In genomic region chr11:109012996-109013395, GRCh38 we compare ENCODE assay signal across 32 cellular contexts.
"Had no signal": no experiment of that assay in that cellular context is flagged by ENCODE, and none has a peak within 500 bp of the region (broad histone marks: within the 10 kb centered on the region; RNA-seq: fewer than 3 reads in every experiment).

No MANE protein-coding gene starts in this region.

- H3K27me3 Mint-ChIP-seq: activated CD4-positive, alpha-beta T cell treated with anti-CD3 and anti-CD28 coated beads for 36 hours; activated CD4-positive, alpha-beta T cell treated with anti-CD3 and anti-CD28 coated beads, Interleukin-2, amount 10 ng/mL, durations not matched to agents 24 days and 14 days; activated CD8-positive, alpha-beta memory T cell treated with anti-CD3 and anti-CD28 coated beads, Interleukin-2, amount 10 ng/mL, durations not matched to agents 7 days and 5 days; activated naive CD4-positive, alpha-beta T cell treated with anti-CD3 and anti-CD28 coated beads, Interleukin-2, amount 50 U/mL, for 24 hours; activated naive CD8-positive, alpha-beta T cell treated with anti-CD3 and anti-CD28 coated beads for 36 hours; activated naive CD8-positive, alpha-beta T cell treated with anti-CD3 and anti-CD28 coated beads, Interleukin-2, amount 50 U/mL, for 24 hours; dendritic cell treated with granulocyte-macrophage colony-stimulating factor and Interleukin-4, amounts not matched to agents 40 ng/mL and 50 ng/mL, for 4 days had no signal

- H3K36me3 Mint-ChIP-seq: activated CD4-positive, alpha-beta memory T cell treated with anti-CD3 and anti-CD28 coated beads for 36 hours; activated CD8-positive, alpha-beta memory T cell treated with anti-CD3 and anti-CD28 coated beads, Interleukin-2, amount 10 ng/mL, durations not matched to agents 7 days and 5 days; activated naive CD8-positive, alpha-beta T cell treated with anti-CD3 and anti-CD28 coated beads for 36 hours had no signal

- H3K4me1 Mint-ChIP-seq: activated CD4-positive, alpha-beta T cell treated with anti-CD3 and anti-CD28 coated beads for 36 hours; activated CD4-positive, alpha-beta T cell treated with anti-CD3 and anti-CD28 coated beads, Interleukin-2, amount 10 ng/mL, durations not matched to agents 24 days and 14 days; activated CD8-positive, alpha-beta memory T cell treated with anti-CD3 and anti-CD28 coated beads, Interleukin-2, amount 10 ng/mL, durations not matched to agents 7 days and 5 days; activated naive CD4-positive, alpha-beta T cell treated with anti-CD3 and anti-CD28 coated beads, Interleukin-2, amount 50 U/mL, for 24 hours; activated naive CD8-positive, alpha-beta T cell treated with anti-CD3 and anti-CD28 coated beads for 36 hours; activated naive CD8-positive, alpha-beta T cell treated with anti-CD3 and anti-CD28 coated beads, Interleukin-2, amount 50 U/mL, for 24 hours had no signal

- H3K9me3 ChIP-seq: adrenal gland, body of pancreas had no signal

- ATAC-seq: activated CD4-positive, alpha-beta T cell treated with anti-CD3 and anti-CD28 coated beads for 36 hours; activated CD8-positive, alpha-beta memory T cell treated with anti-CD3 and anti-CD28 coated beads, Interleukin-2, amount 10 ng/mL, durations not matched to agents 7 days and 5 days; activated CD8-positive, alpha-beta T cell treated with anti-CD3 and anti-CD28 coated beads, Interleukin-2, amount 10 ng/mL, durations not matched to agents 7 days and 5 days; activated naive CD8-positive, alpha-beta T cell treated with anti-CD3 and anti-CD28 coated beads, Interleukin-2, amount 50 U/mL, for 24 hours; body of pancreas; esophagus mucosa had no signal

- H3K9me3 Mint-ChIP-seq: activated CD4-positive, alpha-beta memory T cell treated with anti-CD3 and anti-CD28 coated beads for 36 hours; activated CD4-positive, alpha-beta T cell treated with anti-CD3 and anti-CD28 coated beads, Interleukin-2, amount 10 ng/mL, durations not matched to agents 24 days and 14 days; activated naive CD4-positive, alpha-beta T cell treated with anti-CD3 and anti-CD28 coated beads for 36 hours; activated naive CD4-positive, alpha-beta T cell treated with anti-CD3 and anti-CD28 coated beads, Interleukin-2, amount 50 U/mL, for 24 hours; activated naive CD8-positive, alpha-beta T cell treated with anti-CD3 and anti-CD28 coated beads for 36 hours; activated naive CD8-positive, alpha-beta T cell treated with anti-CD3 and anti-CD28 coated beads, Interleukin-2, amount 50 U/mL, for 24 hours; activated T-helper 1 cell treated with anti-CD3 and anti-CD28 coated beads, Interleukin-12 subunit alpha, Interleukin-12 subunit beta, Interleukin-2, Interleukin-4 antibody, amounts not matched to agents 30 ng/mL and 10 ng/mL and 1 ng/mL, durations not matched to agents 14 hours and 24 hours and 36 hours; activated T-helper 2 cell treated with anti-CD3 and anti-CD28 coated beads, Interferon-gamma antibody, Interleukin-2, Interleukin-4, amounts not matched to agents 10 μg/mL and 5 μg/mL and 100 μg/mL, durations not matched to agents 14 hours and 24 hours and 36 hours; dendritic cell treated with granulocyte-macrophage colony-stimulating factor and Interleukin-4, amounts not matched to agents 40 ng/mL and 50 ng/mL, for 4 days; endodermal cell had no signal

- H3K27ac Mint-ChIP-seq: activated CD4-positive, alpha-beta memory T cell treated with anti-CD3 and anti-CD28 coated beads for 36 hours; activated CD4-positive, alpha-beta T cell treated with anti-CD3 and anti-CD28 coated beads for 36 hours; activated CD4-positive, alpha-beta T cell treated with anti-CD3 and anti-CD28 coated beads, Interleukin-2, amount 10 ng/mL, durations not matched to agents 24 days and 14 days; activated CD8-positive, alpha-beta memory T cell treated with anti-CD3 and anti-CD28 coated beads, Interleukin-2, amount 10 ng/mL, durations not matched to agents 7 days and 5 days; activated CD8-positive, alpha-beta T cell treated with anti-CD3 and anti-CD28 coated beads, Interleukin-2, amount 10 ng/mL, durations not matched to agents 7 days and 5 days; activated naive CD4-positive, alpha-beta T cell treated with anti-CD3 and anti-CD28 coated beads for 36 hours; activated naive CD4-positive, alpha-beta T cell treated with anti-CD3 and anti-CD28 coated beads, Interleukin-2, amount 50 U/mL, for 24 hours; activated naive CD8-positive, alpha-beta T cell treated with anti-CD3 and anti-CD28 coated beads for 36 hours; activated naive CD8-positive, alpha-beta T cell treated with anti-CD3 and anti-CD28 coated beads, Interleukin-2, amount 50 U/mL, for 24 hours; activated T-helper 1 cell treated with anti-CD3 and anti-CD28 coated beads, Interleukin-12 subunit alpha, Interleukin-12 subunit beta, Interleukin-2, Interleukin-4 antibody, amounts not matched to agents 30 ng/mL and 10 ng/mL and 1 ng/mL, durations not matched to agents 14 hours and 24 hours and 36 hours; activated T-helper 2 cell treated with anti-CD3 and anti-CD28 coated beads, Interferon-gamma antibody, Interleukin-2, Interleukin-4, amounts not matched to agents 10 μg/mL and 5 μg/mL and 100 μg/mL, durations not matched to agents 14 hours and 24 hours and 36 hours; dendritic cell treated with granulocyte-macrophage colony-stimulating factor and Interleukin-4, amounts not matched to agents 40 ng/mL and 50 ng/mL, for 4 days; endodermal cell had no signal

- H3K27ac ChIP-seq: adrenal gland, body of pancreas, coronary artery, dorsolateral prefrontal cortex had no signal

- H3K4me1 ChIP-seq: adrenal gland, body of pancreas had no signal

- H3K4me3 ChIP-seq: adrenal gland, body of pancreas, coronary artery, dorsolateral prefrontal cortex had no signal

- H3K4me3 Mint-ChIP-seq: activated CD4-positive, alpha-beta memory T cell treated with anti-CD3 and anti-CD28 coated beads for 36 hours; activated CD4-positive, alpha-beta T cell treated with anti-CD3 and anti-CD28 coated beads for 36 hours; activated CD4-positive, alpha-beta T cell treated with anti-CD3 and anti-CD28 coated beads, Interleukin-2, amount 10 ng/mL, durations not matched to agents 24 days and 14 days; activated CD8-positive, alpha-beta memory T cell treated with anti-CD3 and anti-CD28 coated beads, Interleukin-2, amount 10 ng/mL, durations not matched to agents 7 days and 5 days; activated CD8-positive, alpha-beta T cell treated with anti-CD3 and anti-CD28 coated beads, Interleukin-2, amount 10 ng/mL, durations not matched to agents 7 days and 5 days; activated naive CD4-positive, alpha-beta T cell treated with anti-CD3 and anti-CD28 coated beads for 36 hours; activated naive CD4-positive, alpha-beta T cell treated with anti-CD3 and anti-CD28 coated beads, Interleukin-2, amount 50 U/mL, for 24 hours; activated naive CD8-positive, alpha-beta T cell treated with anti-CD3 and anti-CD28 coated beads for 36 hours; activated naive CD8-positive, alpha-beta T cell treated with anti-CD3 and anti-CD28 coated beads, Interleukin-2, amount 50 U/mL, for 24 hours; activated T-helper 1 cell treated with anti-CD3 and anti-CD28 coated beads, Interleukin-12 subunit alpha, Interleukin-12 subunit beta, Interleukin-2, Interleukin-4 antibody, amounts not matched to agents 30 ng/mL and 10 ng/mL and 1 ng/mL, durations not matched to agents 14 hours and 24 hours and 36 hours; dendritic cell treated with granulocyte-macrophage colony-stimulating factor and Interleukin-4, amounts not matched to agents 40 ng/mL and 50 ng/mL, for 4 days; endodermal cell had no signal

- DNase-seq: activated CD4-positive, alpha-beta memory T cell treated with anti-CD3 and anti-CD28 coated beads for 36 hours; activated CD4-positive, alpha-beta T cell treated with anti-CD3 and anti-CD28 coated beads for 36 hours; activated CD4-positive, alpha-beta T cell treated with anti-CD3 and anti-CD28 coated beads, Interleukin-2, amount 10 ng/mL, durations not matched to agents 24 days and 14 days; activated CD4-positive, CD25-positive, alpha-beta regulatory T cell; activated CD4-positive, CD25-positive, alpha-beta regulatory T cell treated with anti-CD3 and anti-CD28 coated beads, Interleukin-2, amount 50 U/mL, for 72 hours; activated CD8-positive, alpha-beta memory T cell treated with anti-CD3 and anti-CD28 coated beads, Interleukin-2, amount 10 ng/mL, durations not matched to agents 7 days and 5 days; activated CD8-positive, alpha-beta memory T cell treated with anti-CD3 and anti-CD28 coated beads, Interleukin-2, amount 50 U/mL, for 4 hours; activated CD8-positive, alpha-beta T cell treated with anti-CD3 and anti-CD28 coated beads, Interleukin-2, amount 10 ng/mL, durations not matched to agents 7 days and 5 days; activated effector memory CD4-positive, alpha-beta T cell treated with anti-CD3 and anti-CD28 coated beads, Interleukin-2, amount 50 U/mL, for 16 hours; activated naive CD4-positive, alpha-beta T cell treated with anti-CD3 and anti-CD28 coated beads for 36 hours; activated naive CD8-positive, alpha-beta T cell treated with anti-CD3 and anti-CD28 coated beads for 36 hours; activated naive CD8-positive, alpha-beta T cell treated with anti-CD3 and anti-CD28 coated beads, Interleukin-2, amount 50 U/mL, for 24 hours; activated T-cell treated with anti-CD3 and anti-CD28 coated beads, Interleukin-2, amount 50 U/mL, for 1 hour; activated T-cell treated with anti-CD3 and anti-CD28 coated beads, Interleukin-2, amount 50 U/mL, for 48 hours; adrenal gland; amygdala; aorta; body of pancreas; caudate nucleus; cerebellar nuclear complex; effector memory CD4-positive, alpha-beta T cell; endodermal cell; foreskin melanocyte; head of caudate nucleus; T-helper 2 cell had no signal

- H3K36me3 ChIP-seq: adrenal gland had no signal

- H3K27me3 ChIP-seq: adrenal gland, body of pancreas, dorsolateral prefrontal cortex had no signal
